In the genomic region with DNA sequence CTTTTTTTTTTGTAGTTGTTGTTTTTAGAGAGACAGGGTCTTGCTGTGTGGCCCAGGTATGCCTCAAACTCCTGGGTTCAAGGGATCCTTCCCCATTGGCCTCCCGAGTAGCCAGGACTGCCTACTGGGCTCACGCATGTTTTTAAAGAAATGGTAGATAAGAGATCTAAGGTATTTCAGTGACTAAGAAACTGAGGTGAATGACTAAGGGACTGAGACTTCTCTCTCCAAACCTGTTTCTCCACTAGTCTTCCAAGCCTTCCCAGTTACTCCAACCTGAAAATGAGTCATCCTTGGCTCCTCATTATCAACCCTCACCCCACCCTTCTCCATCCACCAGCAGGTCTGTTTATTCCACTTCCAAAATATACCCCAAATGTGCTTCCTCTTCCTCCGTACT, we compare ENCODE assay signal across 8 cellular contexts. TPM values are rescaled to one million over a fixed set of nuclear protein-coding genes. Genes with fewer than 3 reads are reported as not detected.
DNase-seq lines count a peak whose midpoint lies in the region; ATAC-seq and TF ChIP-seq lines count a peak whose summit lies in the region.
"Not testable (repeated sequence)": the region's sequence is repeated elsewhere in the genome, so short reads cannot be mapped to it uniquely, and the experiment has no call there.
"Had no signal": no experiment of that assay in that cellular context is flagged by ENCODE, and none has a peak within 500 bp of the region (broad histone marks: within the 10 kb centered on the region; RNA-seq: fewer than 3 reads in every experiment).

No MANE protein-coding gene starts in this region.

- peak overlapping the region; percentile 82 for H3K27ac ChIP-seq in Panc1 (ENCODE audit: low read length)

- H3K36me3 ChIP-seq in Panc1 (ENCODE audit: control insufficient read depth, insufficient read depth, low read length) = not testable (repeated sequence)

- CTCF ChIA-PET in Calu3 (lab: Charles Lee); Panc1 (lab: Charles Lee): not testable (repeated sequence)

- not testable (repeated sequence) for H3K9me3 ChIP-seq in Panc1 (ENCODE audit: control insufficient read depth, insufficient read depth, low read depth, low read length)

- H3K27me3 Mint-ChIP-seq in Calu3 (ENCODE audit: unreplicated experiment) = not testable (repeated sequence)

- not testable (repeated sequence) for BruUV-seq in Calu3 (replicated peaks; lab: Mats Ljungman, UMichigan); Panc1 (replicated peaks; lab: Mats Ljungman, UMichigan)

- H3K4me1 ChIP-seq in Panc1 (ENCODE audit: control insufficient read depth, insufficient read depth, low read length) = peaks cover 41% of the 10 kb centered on the region

- peak overlapping the region; percentile 14 for H3K4me3 Mint-ChIP-seq in Calu3 (ENCODE audit: low read depth, unreplicated experiment)

- peaks cover 27% of the 10 kb centered on the region for H3K36me3 Mint-ChIP-seq in Calu3 (ENCODE audit: insufficient read depth, unreplicated experiment)

- POLR2A ChIA-PET in Panc1 (lab: Charles Lee) = not testable (repeated sequence)

- DNase-seq in Calu3 (peak; percentile 35), HK-2 (ENCODE audit: unreplicated experiment) (peak; percentile 18), Panc1 (ENCODE audit: low read depth, low spot score) (peak; percentile 79), amniotic epithelial cell (ENCODE audit: low read depth) (peak; percentile 53), choroid plexus epithelial cell (ENCODE audit: low read depth) (peak; percentile 8), iris pigment epithelial cell (ENCODE audit: low read depth) (peak; percentile 29), renal cortical epithelial cell (ENCODE audit: low read depth) (peak; percentile 75)

- in situ Hi-C loops in Panc1 (cut with HindIII; ENCODE audit: low pct_unique_long_range_greater_than_20kb, low sequenced_read_pairs) = not testable (repeated sequence)

- not testable (repeated sequence) for H3K4me3 ChIP-seq in Panc1 (ENCODE audit: low read depth in 2 of 2, low read length in 2 of 2); choroid plexus epithelial cell (ENCODE audit: low read depth, low read length)

- peak overlapping the region; percentile 12 for H3K27ac Mint-ChIP-seq in Calu3 (ENCODE audit: unreplicated experiment)

- peak; percentile 61 for ATAC-seq in Panc1

- TF ChIP-seq CTCF in Calu3 (IDR thresholded peaks at IDR 0.05; ENCODE audit: unreplicated experiment); Panc1 (IDR thresholded peaks at IDR 0.05); choroid plexus epithelial cell (conservative IDR thresholded peaks at IDR 0.05; ENCODE audit: low read depth, low read length): not testable (repeated sequence)

- H3K9me3 Mint-ChIP-seq in Calu3 (ENCODE audit: low read depth, unreplicated experiment) = not testable (repeated sequence)

- intact Hi-C loops in Calu3 (cut with micrococcal nuclease; ENCODE audit: unreplicated experiment); Panc1 (cut with micrococcal nuclease; ENCODE audit: unreplicated experiment): not testable (repeated sequence)

- not testable (repeated sequence) for H3K27me3 ChIP-seq in Panc1 (ENCODE audit: control insufficient read depth, insufficient read depth, low read length)

- peaks cover 18% of the 10 kb centered on the region for H3K4me1 Mint-ChIP-seq in Calu3 (ENCODE audit: low read depth, unreplicated experiment)

RNA-seq across cellular contexts. Expression of a gene that starts 4.6 kb away (rescaled TPM):
- total RNA-seq in Calu3 (2022) = 0.85 and 1.6 TPM in 2 replicates
- total RNA-seq in Panc1 (2021; ENCODE audit: unreplicated experiment) = 19.1 TPM
- polyA plus RNA-seq in Panc1 (2012; ENCODE audit: insufficient read length) = 35.0 TPM
- 14.9 and 26.4 TPM in 2 replicates for total RNA-seq in renal cortical epithelial cell
- total RNA-seq: GM12878 had no signal

RNA-seq across cellular contexts. Expression of a gene that starts 19.9 kb away (rescaled TPM):
- total RNA-seq in Calu3 (2022) (29.2 and 32.2 TPM in 2 replicates), Panc1 (2021; ENCODE audit: unreplicated experiment) (117 TPM), renal cortical epithelial cell (66.1 and 68.1 TPM in 2 replicates)
- polyA plus RNA-seq in Panc1 (2012; ENCODE audit: insufficient read length) = 94.4 TPM

Comparison
In these comparisons a context has a peak if more than half of its experiments do, and no peak if none do; other contexts are left out.
1. DNase-seq: peak in every context shown above with its lines; median percentile 79 in Panc1; 75 in renal cortical epithelial cell; 53 in amniotic epithelial cell; 35 in Calu3; 29 in iris pigment epithelial cell; 18 in HK-2; 8 in choroid plexus epithelial cell.